Comparison of ENCODE assay signal across 30 cellular contexts in genomic region chr2:173584676-173585453, GRCh38.
A peak's percentile ranks its signal among the peaks of the same experiment; 100 is the strongest.
DNase-seq lines count a peak whose midpoint lies in the region; ATAC-seq, FAIRE-seq and TF ChIP-seq lines count a peak whose summit lies in the region.
"Had no signal": no experiment of that assay in that cellular context is flagged by ENCODE, and none has a peak within 500 bp of the region (broad histone marks: within the 10 kb centered on the region; RNA-seq: fewer than 3 reads in every experiment).

No MANE protein-coding gene starts in this region.

- TF ChIP-seq CTCF in K562 (IDR thresholded peaks at IDR 0.05 in 2 of 3, conservative IDR thresholded peaks at IDR 0.05 in 1 of 3; ENCODE audit: insufficient read depth in 2 of 3, low read depth in 1 of 3, low read length in 3 of 3), result no peak

- H3K9me3 ChIP-seq in K562 (replicated peaks; ENCODE audit: control insufficient read depth, insufficient read depth, low read depth, low read length), result no peaks in the 10 kb centered on the region
- H3K9me3 ChIP-seq: colonic mucosa, mucosa of descending colon had no signal

- no peaks in the 10 kb centered on the region for H3K79me2 ChIP-seq in K562 (ENCODE audit: control insufficient read depth, insufficient read depth, low read length)

- ATAC-seq in K562 (peak; percentile 76), HG03442 (IDR thresholded peaks at IDR 0.05; ENCODE audit: unreplicated experiment) (no peak), HG02678 (IDR thresholded peaks at IDR 0.05; ENCODE audit: unreplicated experiment) (no peak)
- ATAC-seq in stimulated activated naive B cell treated with anti-CD40 and anti-IgM and Interleukin-4, amounts not matched to agents 10 μg/mL and 1 μg/mL and 100 μg/mL, for 72 hours (replicated peaks), result peak; percentile 51 to 66
- ATAC-seq: left colon, mucosa of descending colon, SK-N-SH treated with all-trans-retinoic acid at 6 μM for 48 hours had no signal

- H3K27ac ChIP-seq in K562 (ENCODE audit: extremely low read depth, low read depth, low read length), result no peak overlapping the region
- H3K27ac ChIP-seq: colonic mucosa, epithelial cell of prostate, KMS-11 had no signal

- no TSS peak for BruUV-seq in K562 (replicated peaks; lab: Mats Ljungman, UMichigan)

- H3K27ac Mint-ChIP-seq in stimulated activated naive B cell treated with anti-CD40 and anti-IgM and Interleukin-4, amounts not matched to agents 10 μg/mL and 1 μg/mL and 100 μg/mL, for 72 hours, result no peak overlapping the region
- H3K27ac Mint-ChIP-seq: activated naive CD8-positive, alpha-beta T cell; CD4-positive, CD25-positive, alpha-beta regulatory T cell; immature natural killer cell; nephron; T-helper 1 cell treated with Interleukin-12 subunit alpha and Interleukin-12 subunit beta and Interleukin-4 antibody, amounts not matched to agents 30 μg/mL and 1 μg/mL, for 36 hours had no signal

- 2% methylated on average over 4 of the region's 4 CpGs for WGBS in K562 (ENCODE audit: insufficient coverage, low coverage, missing lambda C conversion rate)

- no peak overlapping the region for H3K4me3 Mint-ChIP-seq in stimulated activated naive B cell treated with anti-CD40 and anti-IgM and Interleukin-4, amounts not matched to agents 10 μg/mL and 1 μg/mL and 100 μg/mL, for 72 hours
- H3K4me3 Mint-ChIP-seq: activated naive CD8-positive, alpha-beta T cell; CD4-positive, CD25-positive, alpha-beta regulatory T cell; immature natural killer cell; nephron; T-helper 1 cell treated with Interleukin-12 subunit alpha and Interleukin-12 subunit beta and Interleukin-4 antibody, amounts not matched to agents 30 μg/mL and 1 μg/mL, for 36 hours had no signal

- peaks cover 8% of the 10 kb centered on the region in 2 donors for H3K27me3 Mint-ChIP-seq in stimulated activated naive B cell treated with anti-CD40 and anti-IgM and Interleukin-4, amounts not matched to agents 10 μg/mL and 1 μg/mL and 100 μg/mL, for 72 hours

- TF ChIP-seq EP300 in K562 (IDR thresholded peaks at IDR 0.05; ENCODE audit: low read length), result no peak

- DNase-seq in NOMO-1 treated with DMSO at 0.1 percent for 48 hours (lab: John Stamatoyannopoulos, UW; ENCODE audit: unreplicated experiment), result peak; percentile 56
- DNase-seq in NOMO-1 treated with dmso at 0.1 percent for 144 hours (lab: John Stamatoyannopoulos, UW; ENCODE audit: unreplicated experiment), result no peak
- peak; percentile 49 for DNase-seq in OCI-M1 (lab: John Stamatoyannopoulos, UW)
- peak in 1 of 4 experiments; percentile 14 for DNase-seq in K562 (ENCODE audit: extremely low read depth in 1 of 4, low spot score in 3 of 4)
- no peak for DNase-seq in stimulated activated naive B cell treated with anti-CD40 and anti-IgM and Interleukin-4, amounts not matched to agents 10 μg/mL and 1 μg/mL and 100 μg/mL, for 72 hours
- DNase-seq in SIG-M5 (lab: John Stamatoyannopoulos, UW), result no peak
- DNase-seq: 8988T; activated effector memory CD4-positive, alpha-beta T cell treated with Interleukin-2 at 50 U/mL for 16 hours; activated T-cell treated with anti-CD3 and anti-CD28 coated beads for 4 hours; CD4-positive, CD25-positive, alpha-beta regulatory T cell; colonic mucosa; effector CD4-positive, alpha-beta T cell; hypothalamus; immature natural killer cell; left colon; mucosa of descending colon; NCI-H1048; NCI-H748 treated with DMSO at 0.1 percent for 48 hours; stimulated activated naive CD4-positive, alpha-beta T cell treated with Interleukin-2 at 50 U/mL for 16 hours had no signal

- peaks cover 0 to 1% of the 10 kb centered on the region in 2 donors for H3K9me3 Mint-ChIP-seq in stimulated activated naive B cell treated with anti-CD40 and anti-IgM and Interleukin-4, amounts not matched to agents 10 μg/mL and 1 μg/mL and 100 μg/mL, for 72 hours
- H3K9me3 Mint-ChIP-seq: CD4-positive, CD25-positive, alpha-beta regulatory T cell; nephron; T-helper 1 cell treated with Interleukin-12 subunit alpha and Interleukin-12 subunit beta and Interleukin-4 antibody, amounts not matched to agents 30 μg/mL and 1 μg/mL, for 36 hours had no signal

- no peak for TF ChIP-seq POLR2A in K562 (conservative IDR thresholded peaks at IDR 0.05)

- in situ Hi-C loops in K562 (cut with MboI), result no loop called here

- H3K4me1 ChIP-seq in K562 (replicated peaks in 1 of 2; ENCODE audit: control insufficient read depth in 2 of 2, insufficient read depth in 2 of 2, low read length in 2 of 2), result no peaks in the 10 kb centered on the region
- H3K4me1 ChIP-seq: colonic mucosa had no signal

- POLR2A ChIA-PET in K562 (lab: Yijun Ruan, JAX), result interaction anchor here (0.7 kb wide), 1 partner anchor 25 kb away, joined by 3 read pairs; no protein-coding TSS in a partner anchor

- no peaks in the 10 kb centered on the region for H4K20me1 ChIP-seq in K562 (replicated peaks; ENCODE audit: control insufficient read depth, insufficient read depth, low read length)

- H3K36me3 Mint-ChIP-seq in stimulated activated naive B cell treated with anti-CD40 and anti-IgM and Interleukin-4, amounts not matched to agents 10 μg/mL and 1 μg/mL and 100 μg/mL, for 72 hours, result no peaks in the 10 kb centered on the region
- H3K36me3 Mint-ChIP-seq: activated naive CD8-positive, alpha-beta T cell; CD4-positive, CD25-positive, alpha-beta regulatory T cell; immature natural killer cell had no signal

- intact Hi-C loops in K562 (cut with micrococcal nuclease), result no loop called here

- no peak overlapping the region for H2AFZ ChIP-seq in K562 (ENCODE audit: low read depth, low read length)

- CTCF ChIA-PET in K562 (lab: Yijun Ruan, JAX; ENCODE audit: low intra/inter-chr PET ratio), result interaction anchor here (0.7 kb wide), 1 partner anchor 717 kb away, joined by 3 read pairs; no protein-coding TSS in a partner anchor

- no peak overlapping the region for H3K4me3 ChIP-seq in K562
- H3K4me3 ChIP-seq: colonic mucosa, mucosa of descending colon had no signal

- H3K4me2 ChIP-seq in K562 (ENCODE audit: insufficient read depth, low read length), result no peak overlapping the region
- H3K4me2 ChIP-seq: KMS-11 had no signal

- H3K9ac ChIP-seq in K562 (ENCODE audit: insufficient read depth in 1 of 2, low read depth in 2 of 2, low read length in 2 of 2), result no peak overlapping the region
- H3K9ac ChIP-seq: KMS-11 had no signal

- H3K9me1 ChIP-seq in K562 (ENCODE audit: control insufficient read depth, insufficient read depth, low read length), result no peaks in the 10 kb centered on the region

- H3K36me3 ChIP-seq in K562 (ENCODE audit: control insufficient read depth, insufficient read depth, low read length), result no peaks in the 10 kb centered on the region
- H3K36me3 ChIP-seq: colonic mucosa had no signal

- peaks cover 9 to 11% of the 10 kb centered on the region in 2 experiments; a peak in 3 of 5 replicates for H3K27me3 ChIP-seq in K562 (ENCODE audit: control insufficient read depth in 2 of 2, insufficient read depth in 2 of 2, low read length in 2 of 2)
- H3K27me3 ChIP-seq: colonic mucosa had no signal

- FAIRE-seq in K562 (lab: Jason Lieb, UNC), result peak; percentile 11
- FAIRE-seq: D721Med, GM18507, H1 had no signal

- H3K4me1 Mint-ChIP-seq in stimulated activated naive B cell treated with anti-CD40 and anti-IgM and Interleukin-4, amounts not matched to agents 10 μg/mL and 1 μg/mL and 100 μg/mL, for 72 hours, result peaks cover 1 to 11% of the 10 kb centered on the region in 2 donors
- H3K4me1 Mint-ChIP-seq: CD4-positive, CD25-positive, alpha-beta regulatory T cell; immature natural killer cell had no signal

- no peak for TF ChIP-seq RAD21 in K562 (CRISPR knock-in tag; conservative IDR thresholded peaks at IDR 0.05 in 1 of 2, IDR thresholded peaks at IDR 0.05 in 1 of 2)

TF ChIP-seq in K562, 482 proteins besides CTCF, POLR2A, EP300 and RAD21 (continues in another document):
- TF ChIP-seq ASH1L (IDR thresholded peaks at IDR 0.05; ENCODE audit: borderline replicate concordance, low read depth, partially characterized antibody), result no peak
- TF ChIP-seq MEIS2 (IDR thresholded peaks at IDR 0.05; ENCODE audit: partially characterized antibody), result peak; percentile 51
- no peak for TF ChIP-seq MBD2 (IDR thresholded peaks at IDR 0.05; ENCODE audit: borderline replicate concordance, low read depth)
- no peak for TF ChIP-seq TSHZ1 (CRISPR knock-in tag; IDR thresholded peaks at IDR 0.05)
- TF ChIP-seq SRSF7 (optimal IDR thresholded peaks at IDR 0.05; ENCODE audit: low read depth, low read length), result no peak

Comparison
In these comparisons a context has a peak if more than half of its experiments do, and no peak if none do; other contexts are left out.
1. DNase-seq: peak in NOMO-1 treated with DMSO at 0.1 percent for 48 hours (single experiment) and OCI-M1 (single experiment); none in NOMO-1 treated with dmso at 0.1 percent for 144 hours (single experiment), stimulated activated naive B cell treated with anti-CD40 and anti-IgM and Interleukin-4, amounts not matched to agents 10 μg/mL and 1 μg/mL and 100 μg/mL, for 72 hours (single experiment) and SIG-M5 (single experiment).
2. ATAC-seq: peak in K562 (single experiment) and stimulated activated naive B cell treated with anti-CD40 and anti-IgM and Interleukin-4, amounts not matched to agents 10 μg/mL and 1 μg/mL and 100 μg/mL, for 72 hours (2 of 2); none in HG03442 (single experiment) and HG02678 (single experiment).